ENCODE assay signal across 9 cellular contexts in genomic region chr12:132162508-132163031, GRCh38. TPM values are rescaled to one million over a fixed set of nuclear protein-coding genes. Genes with fewer than 3 reads are reported as not detected.
A peak's percentile ranks its signal among the peaks of the same experiment; 100 is the strongest.
DNase-seq lines count a peak whose midpoint lies in the region; ATAC-seq and TF ChIP-seq lines count a peak whose summit lies in the region.
"Had no signal": no experiment of that assay in that cellular context is flagged by ENCODE, and none has a peak within 500 bp of the region (broad histone marks: within the 10 kb centered on the region; RNA-seq: fewer than 3 reads in every experiment).

No MANE protein-coding gene starts in this region.

- no peak overlapping the region for H3K14ac ChIP-seq in mesenchymal stem cell (ENCODE audit: low read length in 2 of 2)

- no peak overlapping the region for H2AFZ ChIP-seq in mesenchymal stem cell (ENCODE audit: low read depth, low read length)

- H3K23ac ChIP-seq in mesenchymal stem cell (ENCODE audit: low read length in 2 of 2): no peak overlapping the region

- H2AK5ac ChIP-seq in mesenchymal stem cell (ENCODE audit: low read length, severe bottlenecking): no peak overlapping the region

- WGBS in mesenchymal stem cell: 67% methylated on average over 16 of the region's 17 CpGs

- H3K27ac Mint-ChIP-seq in CD14-positive monocyte (peak overlapping the region in 6 of 7 donors; percentile 31 to 87 (median 70)), MCF 10A (ENCODE audit: low read depth, unreplicated experiment) (peak overlapping the region; percentile 68)
- H3K27ac Mint-ChIP-seq: nephron progenitor cell had no signal

- peaks cover 19% of the 10 kb centered on the region for H3K4me1 Mint-ChIP-seq in CD14-positive monocyte
- peaks cover 21% of the 10 kb centered on the region for H3K4me1 Mint-ChIP-seq in MCF 10A (ENCODE audit: insufficient read depth, unreplicated experiment)

- H3K9me3 Mint-ChIP-seq in CD14-positive monocyte (peaks cover 3 to 16% (median 10%) of the 10 kb centered on the region in 7 donors), MCF 10A (ENCODE audit: unreplicated experiment) (peaks cover 17% of the 10 kb centered on the region)

- H3K27me3 Mint-ChIP-seq in CD14-positive monocyte (ENCODE audit: low read depth in 3 of 3): peaks cover 7 to 14% (median 12%) of the 10 kb centered on the region in 3 donors
- peaks cover 11% of the 10 kb centered on the region for H3K27me3 Mint-ChIP-seq in MCF 10A (ENCODE audit: insufficient read depth, unreplicated experiment)

- CTCF ChIA-PET in MCF 10A (lab: Yijun Ruan, JAX): interaction anchor here (0.6 to 4.4 kb wide), 8 partner anchors 9 to 452 kb away, joined by 3 to 22 read pairs (median 4); no protein-coding TSS in a partner anchor

- BruUV-seq in MCF 10A (replicated peaks; lab: Mats Ljungman, UMichigan): no TSS peak

- H3K4me2 ChIP-seq in mesenchymal stem cell (ENCODE audit: low read length, poor library complexity, severe bottlenecking): no peak overlapping the region

- H2BK15ac ChIP-seq in mesenchymal stem cell (ENCODE audit: low read depth, poor library complexity, severe bottlenecking): no peak overlapping the region

- H3K27me3 ChIP-seq in MG63 (no peaks in the 10 kb centered on the region; the same call in 1 of the 2 replicates), mesenchymal stem cell (ENCODE audit: control insufficient read depth in 1 of 2, insufficient read depth in 1 of 2, low read length in 2 of 2) (peaks cover 0 to 54% of the 10 kb centered on the region in 2 experiments)

- no peak overlapping the region for H3K4ac ChIP-seq in mesenchymal stem cell (ENCODE audit: low read depth in 1 of 2, low read length in 2 of 2)

- intact Hi-C loops in CD14-positive monocyte (cut with micrococcal nuclease) (loop anchor here in 1 of 2 donors (5.0 kb wide), 1 partner anchor 55 kb away; no protein-coding TSS in a partner anchor), MCF 10A (cut with micrococcal nuclease) (no loop called here)

- H4K91ac ChIP-seq in mesenchymal stem cell (ENCODE audit: low read length): peak overlapping the region; percentile 59

- H3K36me3 ChIP-seq in MG63 (peaks cover 6% of the 10 kb centered on the region), mesenchymal stem cell (ENCODE audit: control insufficient read depth in 1 of 2, insufficient read depth in 2 of 2, low read depth in 1 of 2, low read length in 2 of 2) (peaks cover 8 to 17% of the 10 kb centered on the region in 2 experiments)

- H3K27ac ChIP-seq in mesenchymal stem cell (ENCODE audit: low read length, poor library complexity, severe bottlenecking): no peak overlapping the region

- H3K9me3 ChIP-seq in MG63: no peaks in the 10 kb centered on the region
- no peaks in the 10 kb centered on the region for H3K9me3 ChIP-seq in mesenchymal stem cell (ENCODE audit: control insufficient read depth, low read length)

- no peak overlapping the region for H4K8ac ChIP-seq in mesenchymal stem cell (ENCODE audit: low read length)

- peak overlapping the region; percentile 51 for H3K9ac ChIP-seq in mesenchymal stem cell (ENCODE audit: low read length)

- H3K36me3 Mint-ChIP-seq in CD14-positive monocyte: no peaks in the 10 kb centered on the region
- H3K36me3 Mint-ChIP-seq in MCF 10A (ENCODE audit: insufficient read depth, unreplicated experiment): no peaks in the 10 kb centered on the region

- no peak overlapping the region for H2BK120ac ChIP-seq in mesenchymal stem cell (ENCODE audit: low read depth, low read length)

- POLR2A ChIA-PET in MCF 10A (lab: Yijun Ruan, JAX): interaction anchor here (0.9 to 1.9 kb wide), 4 partner anchors 8 to 399 kb away, joined by 3 to 7 read pairs (median 4); no protein-coding TSS in a partner anchor

- H3K79me1 ChIP-seq in mesenchymal stem cell (replicated peaks; ENCODE audit: low read length, poor library complexity, severe bottlenecking): no peaks in the 10 kb centered on the region

- no peak overlapping the region for H2BK12ac ChIP-seq in mesenchymal stem cell (ENCODE audit: low read length in 2 of 2)

- H3K18ac ChIP-seq in mesenchymal stem cell (ENCODE audit: low read depth in 1 of 2, low read length in 2 of 2): no peak overlapping the region

- no peak overlapping the region for H2BK5ac ChIP-seq in mesenchymal stem cell (ENCODE audit: low read depth, low read length, poor library complexity, severe bottlenecking)

- peaks cover 2% of the 10 kb centered on the region for H3K4me1 ChIP-seq in mesenchymal stem cell (ENCODE audit: control insufficient read depth, insufficient read depth, low read depth, low read length)

- DNase-seq in CD14-positive monocyte (ENCODE audit: low spot score) (no peak), MG63 (peak; percentile 84), MCF 10A (ENCODE audit: unreplicated experiment) (peak; percentile 89), mesenchymal stem cell (peak; percentile 74), NCI-H128 (lab: John Stamatoyannopoulos, UW; ENCODE audit: unreplicated experiment) (no peak), T-helper 9 cell (no peak), 8988T (no peak)
- DNase-seq: nephron progenitor cell had no signal

- TF ChIP-seq CTCF in CD14-positive monocyte (IDR thresholded peaks at IDR 0.05) (no peak), MCF 10A (IDR thresholded peaks at IDR 0.05; ENCODE audit: unreplicated experiment) (peak; percentile 15)

- ATAC-seq in GM18519 (IDR thresholded peaks at IDR 0.05; ENCODE audit: low FRiP score, unreplicated experiment): no peak

- H3K4me3 Mint-ChIP-seq in CD14-positive monocyte (peak overlapping the region; percentile 71 to 82), MCF 10A (ENCODE audit: unreplicated experiment) (peak overlapping the region; percentile 49)
- H3K4me3 Mint-ChIP-seq: nephron progenitor cell had no signal

- H3K4me3 ChIP-seq in MG63 (peak overlapping the region; percentile 16), mesenchymal stem cell (ENCODE audit: insufficient read depth in 1 of 2, low read depth in 1 of 2, low read length in 2 of 2) (peak overlapping the region in 1 of 2 experiments; percentile 63)

RNA-seq across cellular contexts. Expression of gene NOC4L, which starts 18.3 kb away (rescaled TPM):
- polyA plus RNA-seq in CD14-positive monocyte: 10 to 100 TPM; 17.9 to 18.0 TPM
- total RNA-seq in MG63 (2014; rRNA removed; shearing (Covaris generic); ENCODE audit: low replicate concordance): 23.1 and 40.1 TPM in 2 replicates
- total RNA-seq in MCF 10A (2022): 24.2 and 32.0 TPM in 2 replicates
- 16.6 TPM for polyA plus RNA-seq in mesenchymal stem cell (2013, experiment 1 of 2)
- 15.7 TPM for polyA plus RNA-seq in mesenchymal stem cell (2013, experiment 2 of 2)

RNA-seq across cellular contexts. Expression of gene DDX51, which starts 18.5 kb away (rescaled TPM):
- polyA plus RNA-seq in CD14-positive monocyte: 1 to 10 TPM; 1.7 to 2.7 TPM
- 10.8 and 17.3 TPM in 2 replicates for total RNA-seq in MG63 (2014; rRNA removed; shearing (Covaris generic); ENCODE audit: low replicate concordance)
- 18.3 and 24.0 TPM in 2 replicates for total RNA-seq in MCF 10A (2022)
- polyA plus RNA-seq in mesenchymal stem cell (2013, experiment 1 of 2): 4.3 TPM
- 4.4 TPM for polyA plus RNA-seq in mesenchymal stem cell (2013, experiment 2 of 2)

Comparison
In these comparisons a context has a peak if more than half of its experiments do, and no peak if none do; other contexts are left out.
1. DNase-seq: peak in MG63 (single experiment), MCF 10A (single experiment) and mesenchymal stem cell (single experiment); none in CD14-positive monocyte (single experiment), NCI-H128 (single experiment), T-helper 9 cell (single experiment) and 8988T (single experiment).